8 cellular contexts compared by ENCODE assay signal in genomic region chr6:87589693-87590416, GRCh38. TPM values are rescaled to one million over a fixed set of nuclear protein-coding genes. Genes with fewer than 3 reads are reported as not detected.
A peak's percentile ranks its signal among the peaks of the same experiment; 100 is the strongest.
DNase-seq lines count a peak whose midpoint lies in the region; ATAC-seq and TF ChIP-seq lines count a peak whose summit lies in the region.

Gene ORC3, plus strand, starts transcription at chr6:87590135. Its CDS starts 34 bp downstream, at chr6:87590169.
Gene RARS2, minus strand, starts transcription at chr6:87589987. Its CDS starts 30 bp downstream, at chr6:87589957.

- peak in 1 of 2 donors; percentile 72 for TF ChIP-seq POLR2A in vagina (IDR thresholded peaks at IDR 0.05)

- H3K4me1 ChIP-seq in right atrium auricular region (peaks cover 0 to 52% of the 10 kb centered on the region in 2 donors), vagina (peaks cover 51% of the 10 kb centered on the region)

- intact Hi-C loops in T-helper 2 cell treated with Interferon-gamma antibody and Interleukin-4, amounts not matched to agents 100 ng/mL and 5 ng/mL, for 36 hours (cut with micrococcal nuclease), result loop anchor here (1.0 to 5.0 kb wide), 9 partner anchors 15 to 1557 kb away; partner anchors contain the start of genes AKIRIN2, PM20D2, SLC35A1 and SMIM8
- intact Hi-C loops in vagina (cut with DNase I), result no loop called here

- H3K27me3 ChIP-seq in right atrium auricular region (no peaks in the 10 kb centered on the region), vagina (no peaks in the 10 kb centered on the region)

- peak within 1 kb of the TSS; percentile 92 to 94 for H3K4me3 ChIP-seq in right atrium auricular region
- peak within 1 kb of the TSS; percentile 89 to 90 for H3K4me3 ChIP-seq in vagina

- TF ChIP-seq CTCF in right atrium auricular region (IDR thresholded peaks at IDR 0.05) (no peak), vagina (IDR thresholded peaks at IDR 0.05) (no peak)

- ATAC-seq in GM18499 (IDR thresholded peaks at IDR 0.05; ENCODE audit: insufficient read depth, unreplicated experiment) (peak; percentile 99), HG02943 (IDR thresholded peaks at IDR 0.05; ENCODE audit: low read depth, unreplicated experiment) (peak; percentile 100)

- DNase-seq in NCI-H187 treated with DMSO at 0.1 percent for 48 hours (lab: John Stamatoyannopoulos, UW) (peak; percentile 64), anterior cingulate cortex (lab: John Stamatoyannopoulos, UW) (peak; percentile 64 to 98 (median 94)), right atrium auricular region (ENCODE audit: low spot score) (peak; percentile 97), putamen (ENCODE audit: low spot score) (peak; percentile 95), vagina (ENCODE audit: extremely low spot score in 2 of 2) (peak; percentile 96)

- H3K27ac ChIP-seq in right atrium auricular region (peak within 1 kb of the TSS; percentile 69 to 88), vagina (peak within 1 kb of the TSS; percentile 78)

- peaks cover 5% of the 10 kb centered on the region for H3K36me3 ChIP-seq in right atrium auricular region
- no peaks in the 10 kb centered on the region for H3K36me3 ChIP-seq in vagina

- H3K9me3 ChIP-seq in right atrium auricular region (no peaks in the 10 kb centered on the region), vagina (no peaks in the 10 kb centered on the region)

RNA-seq across cellular contexts. Expression of gene ORC3, which starts in this region (rescaled TPM):
- total RNA-seq in T-helper 2 cell treated with Interferon-gamma antibody and Interleukin-4, amounts not matched to agents 100 ng/mL and 5 ng/mL, for 36 hours, result 27.4 and 30.1 TPM in 2 replicates
- total RNA-seq in right atrium auricular region, result 10 to 100 TPM; 14.5 to 21.4 TPM
- 9.6 TPM for total RNA-seq in vagina

RNA-seq across cellular contexts. Expression of gene RARS2, which starts in this region (rescaled TPM):
- 24.6 and 27.4 TPM in 2 replicates for total RNA-seq in T-helper 2 cell treated with Interferon-gamma antibody and Interleukin-4, amounts not matched to agents 100 ng/mL and 5 ng/mL, for 36 hours
- total RNA-seq in right atrium auricular region (10 to 100 TPM; 12.9 to 16.3 TPM), vagina (17.9 TPM)

Comparison
In these comparisons a context has a peak if more than half of its experiments do, and no peak if none do; other contexts are left out.
1. Peak in every context shown above with its lines: DNase-seq, ATAC-seq, H3K4me3 ChIP-seq and H3K27ac ChIP-seq.